ENCODE assay signal across 9 cellular contexts in genomic region chr18:48330016-48330991, GRCh38.
DNase-seq lines count a peak whose midpoint lies in the region; ATAC-seq and TF ChIP-seq lines count a peak whose summit lies in the region.
"Had no signal": no experiment of that assay in that cellular context is flagged by ENCODE, and none has a peak within 500 bp of the region (broad histone marks: within the 10 kb centered on the region; RNA-seq: fewer than 3 reads in every experiment).

No MANE protein-coding gene starts in this region.

- ATAC-seq in activated CD4-positive, alpha-beta T cell treated with anti-CD3 and anti-CD28 coated beads for 36 hours, result peak; percentile 70
- ATAC-seq in upper lobe of right lung (peak; percentile 27), GM21367 (IDR thresholded peaks at IDR 0.05; ENCODE audit: unreplicated experiment) (no peak), GM18870 (IDR thresholded peaks at IDR 0.05; ENCODE audit: unreplicated experiment) (no peak)

- intact Hi-C loops in activated CD4-positive, alpha-beta T cell treated with anti-CD3 and anti-CD28 coated beads for 36 hours (cut with DNase I, micrococcal nuclease), result no loop called here
- intact Hi-C loops in head of caudate nucleus (cut with DNase I), result no loop called here
- intact Hi-C loops in upper lobe of right lung (cut with DNase I), result no loop called here

- no peaks in the 10 kb centered on the region for H3K36me3 Mint-ChIP-seq in activated CD4-positive, alpha-beta T cell treated with anti-CD3 and anti-CD28 coated beads for 36 hours (ENCODE audit: low read depth)

- CTCF ChIA-PET in activated CD4-positive, alpha-beta T cell treated with anti-CD3 and anti-CD28 coated beads for 36 hours (lab: Charles Lee), result interaction anchor here (0.6 kb wide), 2 partner anchors 80 to 106 kb away, joined by 3 read pairs; no protein-coding TSS in a partner anchor

- peaks cover 11% of the 10 kb centered on the region for H3K4me1 ChIP-seq in upper lobe of right lung
- H3K4me1 ChIP-seq: Peyer's patch had no signal

- no peaks in the 10 kb centered on the region for H3K9me3 Mint-ChIP-seq in activated CD4-positive, alpha-beta T cell treated with anti-CD3 and anti-CD28 coated beads for 36 hours (ENCODE audit: low read depth)

- no peak overlapping the region for H3K27ac Mint-ChIP-seq in activated CD4-positive, alpha-beta T cell treated with anti-CD3 and anti-CD28 coated beads for 36 hours

- H3K4me3 ChIP-seq in upper lobe of right lung, result no peak overlapping the region
- H3K4me3 ChIP-seq: Peyer's patch had no signal

- H3K9me3 ChIP-seq in upper lobe of right lung, result no peaks in the 10 kb centered on the region
- H3K9me3 ChIP-seq: Peyer's patch had no signal

- DNase-seq in activated CD4-positive, alpha-beta T cell treated with anti-CD3 and anti-CD28 coated beads for 36 hours, result peak; percentile 10
- no peak for DNase-seq in activated CD4-positive, alpha-beta T cell treated with anti-CD3 and anti-CD28 coated beads for 48 hours
- peak; percentile 86 for DNase-seq in SW480 (ENCODE audit: low spot score)
- peak in 29 of 42 donors; percentile 11 to 82 (median 39) for DNase-seq in head of caudate nucleus
- no peak for DNase-seq in upper lobe of right lung
- DNase-seq in activated gamma-delta T cell (lab: John Stamatoyannopoulos, UW), result no peak
- DNase-seq: Peyer's patch had no signal

- no peaks in the 10 kb centered on the region for H3K36me3 ChIP-seq in upper lobe of right lung
- H3K36me3 ChIP-seq: Peyer's patch had no signal

- TF ChIP-seq CTCF in upper lobe of right lung (IDR thresholded peaks at IDR 0.05), result no peak

- no peak overlapping the region for H3K4me3 Mint-ChIP-seq in activated CD4-positive, alpha-beta T cell treated with anti-CD3 and anti-CD28 coated beads for 36 hours

- H3K27me3 Mint-ChIP-seq in activated CD4-positive, alpha-beta T cell treated with anti-CD3 and anti-CD28 coated beads for 36 hours, result peaks cover 9% of the 10 kb centered on the region

- POLR2A ChIA-PET in activated CD4-positive, alpha-beta T cell treated with anti-CD3 and anti-CD28 coated beads for 36 hours (lab: Charles Lee), result no interaction called here

- peaks cover 3% of the 10 kb centered on the region for H3K4me1 Mint-ChIP-seq in activated CD4-positive, alpha-beta T cell treated with anti-CD3 and anti-CD28 coated beads for 36 hours

- no peaks in the 10 kb centered on the region for H3K27me3 ChIP-seq in upper lobe of right lung
- H3K27me3 ChIP-seq: Peyer's patch had no signal

- no peak overlapping the region for H3K27ac ChIP-seq in upper lobe of right lung
- H3K27ac ChIP-seq: Peyer's patch had no signal

Comparison
In these comparisons a context has a peak if more than half of its experiments do, and no peak if none do; other contexts are left out.
1. DNase-seq: peak in activated CD4-positive, alpha-beta T cell treated with anti-CD3 and anti-CD28 coated beads for 36 hours (single experiment), SW480 (single experiment) and head of caudate nucleus (29 of 42); none in activated CD4-positive, alpha-beta T cell treated with anti-CD3 and anti-CD28 coated beads for 48 hours (single experiment), upper lobe of right lung (single experiment) and activated gamma-delta T cell (single experiment).
2. ATAC-seq: peak in activated CD4-positive, alpha-beta T cell treated with anti-CD3 and anti-CD28 coated beads for 36 hours (single experiment) and upper lobe of right lung (single experiment); none in GM21367 (single experiment) and GM18870 (single experiment).